Comparison of ENCODE assay signal across 19 cellular contexts in genomic region chr6:14695579-14695978, GRCh38.
"Had no signal": no experiment of that assay in that cellular context is flagged by ENCODE, and none has a peak within 500 bp of the region (broad histone marks: within the 10 kb centered on the region; RNA-seq: fewer than 3 reads in every experiment).

No MANE protein-coding gene starts in this region.

- H3K9me3 ChIP-seq: lower lobe of right lung, pancreas, tibial nerve had no signal

- DNase-seq: activated CD4-positive, alpha-beta T cell treated with anti-CD3 and anti-CD28 coated beads, Interleukin-2, amount 50 U/mL, for 1 hour; activated CD8-positive, alpha-beta memory T cell treated with anti-CD3 and anti-CD28 coated beads for 24 hours; activated gamma-delta T cell treated with Interleukin-2 at 50 U/mL for 16 hours; amniotic stem cell; central memory CD4-positive, alpha-beta T cell; cortex of kidney; effector CD4-positive, alpha-beta T cell; foreskin fibroblast; heart left ventricle; immature natural killer cell; left cardiac atrium; lower lobe of right lung; pancreas; retina; T-cell; T1000 had no signal

- H3K36me3 ChIP-seq: heart left ventricle, lower lobe of right lung, pancreas, tibial nerve had no signal

- H3K27ac ChIP-seq: heart left ventricle, lower lobe of right lung, pancreas, tibial nerve had no signal

- ATAC-seq: activated CD4-positive, CD25-positive, alpha-beta regulatory T cell treated with anti-CD3 and anti-CD28 coated beads, Interleukin-2, amount 50 U/mL, for 24 hours; heart left ventricle; left cardiac atrium; lower lobe of right lung; pancreas; stimulated activated memory B cell treated with anti-CD40 and anti-IgM and Interleukin-4, amounts not matched to agents 10 μg/mL and 1 μg/mL and 100 μg/mL, for 72 hours; T-cell had no signal

- H3K4me3 ChIP-seq: heart left ventricle, lower lobe of right lung, pancreas, tibial nerve had no signal

- FAIRE-seq: pancreas had no signal

- H3K27me3 ChIP-seq: heart left ventricle, pancreas, tibial nerve had no signal

- H3K4me1 ChIP-seq: lower lobe of right lung, pancreas, tibial nerve had no signal
